Comparison of ENCODE assay signal across 20 cellular contexts in genomic region chr14:43587183-43587582, GRCh38.
DNase-seq lines count a peak whose midpoint lies in the region; ATAC-seq and TF ChIP-seq lines count a peak whose summit lies in the region.
"Had no signal": no experiment of that assay in that cellular context is flagged by ENCODE, and none has a peak within 500 bp of the region (broad histone marks: within the 10 kb centered on the region; RNA-seq: fewer than 3 reads in every experiment).

No MANE protein-coding gene starts in this region.

- no peaks in the 10 kb centered on the region for H3K9me3 ChIP-seq in H9 (ENCODE audit: control insufficient read depth, low read depth, low read length)
- peaks cover 9% of the 10 kb centered on the region; the same call in 1 of the 2 replicates for H3K9me3 ChIP-seq in SU-DHL-6 (ENCODE audit: insufficient read depth, low read length)
- H3K9me3 ChIP-seq: BE2C had no signal

- no peak overlapping the region for H4K8ac ChIP-seq in H9 (replicated peaks; ENCODE audit: insufficient read length, low read depth, low read length)

- no peaks in the 10 kb centered on the region; the same call in 1 of the 2 replicates for H3K4me1 ChIP-seq in H9 (ENCODE audit: insufficient read depth, low read length)
- H3K4me1 ChIP-seq: BE2C; BLaER1 treated with 17β-estradiol and CSF1 and Interleukin-3, amounts not matched to agents 10 nM and 100 nM had no signal

- H3K14ac ChIP-seq in H9 (ENCODE audit: insufficient read depth, low read length): no peak overlapping the region

- no peaks in the 10 kb centered on the region for H3K9me2 ChIP-seq in SU-DHL-6 (replicated peaks; ENCODE audit: insufficient read depth, low read length)

- no peak overlapping the region for H2BK120ac ChIP-seq in H9 (ENCODE audit: low read depth, low read length, poor library complexity, severe bottlenecking)

- H3K23ac ChIP-seq in H9 (ENCODE audit: insufficient read length, low read depth, low read length): no peak overlapping the region

- H3T11ph ChIP-seq in H9 (ENCODE audit: low read length): no peak overlapping the region

- H3K27ac Mint-ChIP-seq in H9: no peak overlapping the region
- H3K27ac Mint-ChIP-seq: CD14-positive monocyte; CD4-positive, alpha-beta T cell; CD8-positive, alpha-beta memory T cell had no signal

- no peak overlapping the region for H2AK5ac ChIP-seq in H9 (ENCODE audit: insufficient read length, low read length)

- no peak overlapping the region for H3K9ac ChIP-seq in H9 (ENCODE audit: extremely low read depth, insufficient read length, low read length)
- H3K9ac ChIP-seq in SU-DHL-6 (ENCODE audit: low read length): no peak overlapping the region
- H3K9ac ChIP-seq: BLaER1 treated with 17β-estradiol and CSF1 and Interleukin-3, amounts not matched to agents 10 nM and 100 nM had no signal

- H3K27me3 ChIP-seq in H9 (ENCODE audit: insufficient read depth, low read length) (no peaks in the 10 kb centered on the region), SU-DHL-6 (ENCODE audit: low read length) (no peaks in the 10 kb centered on the region)
- H3K27me3 ChIP-seq: BE2C; BLaER1 treated with 17β-estradiol and CSF1 and Interleukin-3, amounts not matched to agents 10 nM and 100 nM had no signal

- no peak overlapping the region for H2BK5ac ChIP-seq in H9 (ENCODE audit: insufficient read length, low read length)

- ATAC-seq in HG03097 (IDR thresholded peaks at IDR 0.05; ENCODE audit: low FRiP score, unreplicated experiment) (no peak), GM21576 (IDR thresholded peaks at IDR 0.05; ENCODE audit: unreplicated experiment) (no peak)
- ATAC-seq: HCT116 had no signal

- H4K20me1 ChIP-seq in H9 (ENCODE audit: control insufficient read depth, insufficient read depth, insufficient read length) (no peaks in the 10 kb centered on the region), SU-DHL-6 (ENCODE audit: low read depth, low read length) (no peaks in the 10 kb centered on the region)
- H4K20me1 ChIP-seq: BLaER1 treated with 17β-estradiol and CSF1 and Interleukin-3, amounts not matched to agents 10 nM and 100 nM had no signal

- H4K5ac ChIP-seq in H9 (ENCODE audit: insufficient read length, low read depth, low read length): no peak overlapping the region

- H3K4me1 Mint-ChIP-seq in H9: peaks cover 5% of the 10 kb centered on the region in 2 experiments
- H3K4me1 Mint-ChIP-seq: CD8-positive, alpha-beta memory T cell had no signal

- DNase-seq in DMS53 (lab: John Stamatoyannopoulos, UW) (peak; percentile 6), DMS53 treated with DMSO at 0.1 percent for 48 hours (lab: John Stamatoyannopoulos, UW; ENCODE audit: unreplicated experiment) (no peak), H9 (peak; percentile 27), iPS-NIHi11 (ENCODE audit: low spot score) (peak; percentile 4), AG08395 (ENCODE audit: low spot score) (no peak)
- DNase-seq: AML-193; BE2C; CD4-positive, alpha-beta T cell; CD8-positive, alpha-beta memory T cell; DMS79; EL; GF-D8; H7 had no signal

- H3K23me2 ChIP-seq in H9 (ENCODE audit: insufficient read length, low read depth, low read length, poor library complexity, severe bottlenecking): no peaks in the 10 kb centered on the region

- H3K56ac ChIP-seq in H9 (ENCODE audit: insufficient read length, low read depth, low read length): no peak overlapping the region

- H2AFZ ChIP-seq in H9 (ENCODE audit: low read length) (no peak overlapping the region), SU-DHL-6 (ENCODE audit: low read depth, low read length, severe bottlenecking) (peak overlapping the region; percentile 60)

- no peak for TF ChIP-seq CTCF in H9 (conservative IDR thresholded peaks at IDR 0.05)
- no peak for TF ChIP-seq CTCF in SU-DHL-6 (IDR thresholded peaks at IDR 0.05; ENCODE audit: insufficient read depth, low read length, poor library complexity, severe bottlenecking)

- H2BK15ac ChIP-seq in H9 (ENCODE audit: low read depth, low read length): no peak overlapping the region

- H3K27ac ChIP-seq in H9 (ENCODE audit: insufficient read length, low read depth, low read length) (no peak overlapping the region), SU-DHL-6 (ENCODE audit: low read depth, low read length) (no peak overlapping the region)
- H3K27ac ChIP-seq: 22Rv1; BLaER1 treated with 17β-estradiol and CSF1 and Interleukin-3, amounts not matched to agents 10 nM and 100 nM had no signal

- no peak overlapping the region for H3K4me3 Mint-ChIP-seq in H9
- H3K4me3 Mint-ChIP-seq: CD14-positive monocyte; CD4-positive, alpha-beta T cell; CD8-positive, alpha-beta memory T cell had no signal

- no peaks in the 10 kb centered on the region for H3K36me3 ChIP-seq in SU-DHL-6 (ENCODE audit: low read length)
- H3K36me3 ChIP-seq: BE2C; BLaER1 treated with 17β-estradiol and CSF1 and Interleukin-3, amounts not matched to agents 10 nM and 100 nM had no signal

- H3K18ac ChIP-seq in H9 (ENCODE audit: insufficient read length, low read depth, low read length): no peak overlapping the region

- no peak overlapping the region for H3K4me3 ChIP-seq in SU-DHL-6 (ENCODE audit: insufficient read depth, low read length, poor library complexity, severe bottlenecking)
- H3K4me3 ChIP-seq: BLaER1 treated with 17β-estradiol and CSF1 and Interleukin-3, amounts not matched to agents 10 nM and 100 nM had no signal

- H3K27me3 Mint-ChIP-seq in H9 (ENCODE audit: low read depth): no peaks in the 10 kb centered on the region
- H3K27me3 Mint-ChIP-seq: CD4-positive, alpha-beta T cell had no signal

- no peaks in the 10 kb centered on the region for H3F3A ChIP-seq in SU-DHL-6 (ENCODE audit: insufficient read depth)

- no peak overlapping the region for H3K4me2 ChIP-seq in H9 (ENCODE audit: insufficient read depth, insufficient read length, low read length)
- H3K4me2 ChIP-seq in SU-DHL-6 (ENCODE audit: low read depth, low read length, poor library complexity, severe bottlenecking): no peak overlapping the region
- H3K4me2 ChIP-seq: BLaER1 treated with 17β-estradiol and CSF1 and Interleukin-3, amounts not matched to agents 10 nM and 100 nM had no signal

- peaks cover 5 to 9% of the 10 kb centered on the region in 2 experiments; a peak in 4 of 5 replicates for H3K9me3 Mint-ChIP-seq in H9

- no peak overlapping the region for H2BK12ac ChIP-seq in H9 (ENCODE audit: insufficient read length, low read depth, low read length)

- H3K79me2 ChIP-seq in H9 (ENCODE audit: insufficient read depth, low read length): no peaks in the 10 kb centered on the region
- no peaks in the 10 kb centered on the region for H3K79me2 ChIP-seq in SU-DHL-6 (ENCODE audit: insufficient read depth, low read length)

- peaks cover 7 to 10% (median 8%) of the 10 kb centered on the region in 3 experiments; a peak in 5 of 7 replicates for H3K36me3 Mint-ChIP-seq in H9 (ENCODE audit: insufficient read depth in 1 of 3, low read depth in 3 of 3)
- H3K36me3 Mint-ChIP-seq: CD14-positive monocyte; CD8-positive, alpha-beta memory T cell had no signal

- no CpG with 5 or more reads among the region's 3 CpGs for WGBS in H9 (ENCODE audit: extremely low coverage, insufficient read length, low lambda C conversion rate)

- no peaks in the 10 kb centered on the region for H3K79me1 ChIP-seq in H9 (ENCODE audit: insufficient read depth, low read depth, low read length, poor library complexity, severe bottlenecking)

- H2BK20ac ChIP-seq in H9 (ENCODE audit: low read depth, low read length, poor library complexity, severe bottlenecking): no peak overlapping the region

- H4K91ac ChIP-seq in H9 (ENCODE audit: insufficient read length, low read depth, low read length): no peak overlapping the region

- H3K4ac ChIP-seq in H9 (ENCODE audit: low read depth, low read length): no peak overlapping the region

Comparison
In these comparisons a context has a peak if more than half of its experiments do, and no peak if none do; other contexts are left out.
1. DNase-seq: peak in DMS53 (single experiment), H9 (single experiment) and iPS-NIHi11 (single experiment); none in DMS53 treated with DMSO at 0.1 percent for 48 hours (single experiment) and AG08395 (single experiment).